18 cellular contexts compared by ENCODE assay signal in the genomic region with DNA sequence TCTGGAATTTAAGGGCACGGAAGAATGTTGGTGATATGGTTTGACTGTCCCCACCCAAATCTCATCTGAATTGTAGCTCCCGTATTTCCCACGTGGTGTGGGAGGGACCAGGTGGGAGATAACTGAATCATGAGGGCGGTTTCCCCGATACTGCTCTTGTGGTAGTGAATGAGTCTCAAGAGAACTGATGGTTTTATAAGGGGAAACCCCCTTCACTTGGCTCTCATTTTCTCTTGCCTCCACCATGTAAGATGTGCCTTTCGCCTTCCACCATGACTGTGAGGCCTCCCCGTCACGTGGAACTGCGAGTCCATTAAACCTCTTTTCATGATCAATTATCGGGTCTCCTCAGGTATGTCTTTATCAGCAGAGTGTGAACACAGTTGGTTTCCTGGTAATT. TPM values are rescaled to one million over a fixed set of nuclear protein-coding genes. Genes with fewer than 3 reads are reported as not detected.
DNase-seq lines count a peak whose midpoint lies in the region; ATAC-seq, FAIRE-seq and TF ChIP-seq lines count a peak whose summit lies in the region.
"Had no signal": no experiment of that assay in that cellular context is flagged by ENCODE, and none has a peak within 500 bp of the region (broad histone marks: within the 10 kb centered on the region; RNA-seq: fewer than 3 reads in every experiment).

No MANE protein-coding gene starts in this region.

- intact Hi-C loops in GM12878 (cut with micrococcal nuclease; ENCODE audit: unreplicated experiment) = loop anchor here (10.0 kb wide), 1 partner anchor 168 kb away; a partner anchor contains a TSS
- intact Hi-C loops in posterior vena cava (cut with DNase I) = no loop called here

- H3K9me3 ChIP-seq in BLaER1 (peaks cover 34% of the 10 kb centered on the region), GM12878 (replicated peaks; ENCODE audit: control insufficient read depth, insufficient read depth, low read length) (peaks cover 21% of the 10 kb centered on the region)

- H2AFZ ChIP-seq in GM12878 (ENCODE audit: control insufficient read depth, low read depth, low read length) = peak overlapping the region; percentile 42

- in situ Hi-C loops in GM12878 (cut with MboI) = no loop called here

- no peak for TF ChIP-seq EP300 in GM12878 (IDR thresholded peaks at IDR 0.05; ENCODE audit: borderline replicate concordance in 1 of 2, control insufficient read depth in 1 of 2, low read depth in 2 of 2, low read length in 2 of 2)

- H3K27ac ChIP-seq in BLaER1 (no peak overlapping the region), GM12878 (ENCODE audit: control insufficient read depth, insufficient read depth) (no peak overlapping the region)

- SMC1A ChIA-PET in GM12878 (lab: Charles Lee; ENCODE audit: uncharacterized antibody, unreplicated experiment) = no interaction called here

- 0 out of 3 replicates have a peak, but pooled peaks have one; percentile 6 for ATAC-seq in GM12878
- ATAC-seq: GM23338 had no signal

- no peaks in the 10 kb centered on the region for H3K79me2 ChIP-seq in GM12878 (ENCODE audit: control insufficient read depth, insufficient read depth, low read length)

- TF ChIP-seq RAD21 in GM12878 (IDR thresholded peaks at IDR 0.05; ENCODE audit: insufficient read depth, low read depth, low read length) = no peak

- TF ChIP-seq CTCF in GM12878 (IDR thresholded peaks at IDR 0.05 in 2 of 3, conservative IDR thresholded peaks at IDR 0.05 in 1 of 3; ENCODE audit: control insufficient read depth in 2 of 3, extremely low read depth in 1 of 3, insufficient read depth in 1 of 3, low read depth in 3 of 3, low read length in 3 of 3) = no peak
- TF ChIP-seq CTCF in D721Med (IDR thresholded peaks at IDR 0.05; ENCODE audit: insufficient read depth, missing control alignments) = no peak

- CTCF ChIA-PET in GM12878 (lab: Yijun Ruan, JAX) = no interaction called here

- H3K27me3 ChIP-seq in BLaER1 (no peaks in the 10 kb centered on the region), GM12878 (replicated peaks in 1 of 2; ENCODE audit: control insufficient read depth in 2 of 2, insufficient read depth in 2 of 2, low read length in 1 of 2) (no peaks in the 10 kb centered on the region)

- DNase-seq in GM18507 (ENCODE audit: extremely low spot score, insufficient read length, low read depth) = no peak
- DNase-seq in GM12878 (ENCODE audit: low read depth, low spot score) = no peak
- DNase-seq in posterior vena cava (ENCODE audit: low spot score) = peak; percentile 22
- DNase-seq in hippocampal formation (lab: John Stamatoyannopoulos, UW) = no peak
- DNase-seq in anterior cingulate cortex (lab: John Stamatoyannopoulos, UW) = no peak
- no peak for DNase-seq in D721Med (ENCODE audit: insufficient read length, low spot score)
- no peak for DNase-seq in NCI-H2196 (lab: John Stamatoyannopoulos, UW; ENCODE audit: unreplicated experiment)
- DNase-seq: 8988T; AML-193; C1 segment of cervical spinal cord; CD4-positive, alpha-beta T cell; DMS153; DMS79 treated with DMSO at 0.1 percent for 48 hours; EL; H7 had no signal

- H3K4me2 ChIP-seq in BLaER1 (peak overlapping the region; percentile 16; the same call in 1 of the 2 replicates), GM12878 (ENCODE audit: control insufficient read depth, insufficient read depth) (no peak overlapping the region)
- H3K4me2 ChIP-seq: GM23338 had no signal

- BruUV-seq in GM12878 (replicated peaks; lab: Mats Ljungman, UMichigan) = no TSS peak

- H4K20me1 ChIP-seq in BLaER1 = no peaks in the 10 kb centered on the region
- no peaks in the 10 kb centered on the region for H4K20me1 ChIP-seq in GM12878 (ENCODE audit: control insufficient read depth, insufficient read depth)

- FAIRE-seq in GM18507 (lab: Jason Lieb, UNC) (peak; percentile 62), GM12878 (lab: Jason Lieb, UNC) (peak; percentile 38), D721Med (lab: Jason Lieb, UNC) (no peak)
- FAIRE-seq: G401.6 had no signal

- no peak for TF ChIP-seq POLR2A in GM12878 (IDR thresholded peaks at IDR 0.05; ENCODE audit: low read depth, low read length)

- H3K4me3 ChIP-seq in BLaER1 (no peak overlapping the region), GM12878 (no peak overlapping the region)
- H3K4me3 ChIP-seq: GM23338 had no signal

- POLR2A ChIA-PET in GM12878 (lab: Charles Lee) = no interaction called here

- H3K4me1 ChIP-seq in BLaER1 (peaks cover 14% of the 10 kb centered on the region; the same call in 1 of the 2 replicates), GM12878 (ENCODE audit: control insufficient read depth, insufficient read depth, low read length) (peaks cover 12% of the 10 kb centered on the region)

- H3K9ac ChIP-seq in BLaER1 (no peak overlapping the region), GM12878 (ENCODE audit: control insufficient read depth, insufficient read depth, low read length) (no peak overlapping the region)

- WGBS in GM12878 (ENCODE audit: insufficient coverage, insufficient replicate concordance, low lambda C conversion rate, missing lambda C conversion rate) = 38% methylated on average over 10 of the region's 10 CpGs

- H3K36me3 ChIP-seq in BLaER1 = no peaks in the 10 kb centered on the region
- H3K36me3 ChIP-seq in GM12878 (ENCODE audit: control insufficient read depth in 2 of 2, insufficient read depth in 2 of 2, low read length in 1 of 2) = no peaks in the 10 kb centered on the region

- RAD21 ChIA-PET in GM12878 (lab: Charles Lee; ENCODE audit: unreplicated experiment) = no interaction called here

TF ChIP-seq in GM12878, 131 proteins besides CTCF, POLR2A, EP300 and RAD21 (continues in another document):
- TF ChIP-seq, protein P1, sequence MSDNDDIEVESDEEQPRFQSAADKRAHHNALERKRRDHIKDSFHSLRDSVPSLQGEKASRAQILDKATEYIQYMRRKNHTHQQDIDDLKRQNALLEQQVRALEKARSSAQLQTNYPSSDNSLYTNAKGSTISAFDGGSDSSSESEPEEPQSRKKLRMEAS (IDR thresholded peaks at IDR 0.05; ENCODE audit: low read depth, low read length) = no peak
- no peak for TF ChIP-seq EGR1 (IDR thresholded peaks at IDR 0.05; ENCODE audit: borderline replicate concordance in 1 of 2, low read depth in 2 of 2, low read length in 2 of 2)
- TF ChIP-seq, protein P2, sequence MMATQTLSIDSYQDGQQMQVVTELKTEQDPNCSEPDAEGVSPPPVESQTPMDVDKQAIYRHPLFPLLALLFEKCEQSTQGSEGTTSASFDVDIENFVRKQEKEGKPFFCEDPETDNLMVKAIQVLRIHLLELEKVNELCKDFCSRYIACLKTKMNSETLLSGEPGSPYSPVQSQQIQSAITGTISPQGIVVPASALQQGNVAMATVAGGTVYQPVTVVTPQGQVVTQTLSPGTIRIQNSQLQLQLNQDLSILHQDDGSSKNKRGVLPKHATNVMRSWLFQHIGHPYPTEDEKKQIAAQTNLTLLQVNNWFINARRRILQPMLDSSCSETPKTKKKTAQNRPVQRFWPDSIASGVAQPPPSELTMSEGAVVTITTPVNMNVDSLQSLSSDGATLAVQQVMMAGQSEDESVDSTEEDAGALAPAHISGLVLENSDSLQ (IDR thresholded peaks at IDR 0.05) = no peak
- TF ChIP-seq NFYA (IDR thresholded peaks at IDR 0.05; ENCODE audit: borderline replicate concordance, low read depth, low read length) = no peak
- no peak for TF ChIP-seq SUPT20H (IDR thresholded peaks at IDR 0.05; ENCODE audit: borderline replicate concordance, control insufficient read depth, low read depth, low read length)
- 0 out of 2 replicates have a peak, but pooled peaks have one; percentile 27 for TF ChIP-seq CBFB (IDR thresholded peaks at IDR 0.05; ENCODE audit: low read depth)
- no peak for TF ChIP-seq YBX1 (IDR thresholded peaks at IDR 0.05)
- TF ChIP-seq NR2C2 (IDR thresholded peaks at IDR 0.05; ENCODE audit: borderline replicate concordance, control insufficient read depth, insufficient read length, low read depth) = no peak
- no peak for TF ChIP-seq GATAD2B (conservative IDR thresholded peaks at IDR 0.05; ENCODE audit: low read depth)
- TF ChIP-seq CBX5 (IDR thresholded peaks at IDR 0.05; ENCODE audit: low read depth) = peak; percentile 77; the same call in 1 of the 2 replicates

RNA-seq across cellular contexts. Expression of a gene that starts 25.6 kb away (rescaled TPM):
- 47.4 and 74.2 TPM in 2 replicates for total RNA-seq in GM12878 (2013; cell fraction: nucleolus; rRNA removed)
- total RNA-seq in GM12878 (2014; rRNA removed) (17.6 and 20.7 TPM in 2 replicates), GM12878 (2014; rRNA removed; fragmentation: Illumina TruSeq; extraction: Trizol) (9.0 and 11.3 TPM in 2 replicates), GM12878 (2021) (22.4 and 22.9 TPM in 2 replicates), posterior vena cava (10 to 100 TPM; 16.0 to 18.9 TPM)
- polyA plus RNA-seq in GM12878 (2011; ENCODE audit: low read depth) = 9.9 TPM
- polyA plus RNA-seq in GM12878 (2011; rRNA removed) (20.8 and 22.0 TPM in 2 replicates), GM12878 (2014; fragmentation: Illumina TruSeq; extraction: Trizol) (12.4 and 12.9 TPM in 2 replicates), GM12878 (2014; fragmentation: Nextera tagmentation; extraction: Ambion mirVana) (1 to 10 TPM; 1.7 to 3.3 TPM), GM12878 (2014; rRNA removed) (15.5 and 18.9 TPM in 2 replicates), GM12878 (2016; fragmentation: Nextera tagmentation; extraction: Ambion mirVana) (10 to 100 TPM; 33.5 to 39.5 TPM)
- 38.0 and 38.2 TPM in 2 replicates for polyA plus RNA-seq in GM12878 (2011; cell fraction: cytosol; rRNA removed)
- polyA plus RNA-seq in GM12878 (2011; cell fraction: nucleus; rRNA removed) = 24.8 TPM in 2 replicates
- 22.3 and 28.7 TPM in 2 replicates for polyA plus RNA-seq in GM12878 (2012)
- polyA minus RNA-seq in GM12878 (2011; rRNA and poly(A)+ RNA removed) = 25.2 and 29.1 TPM in 2 replicates
- 9.5 and 9.8 TPM in 2 replicates for polyA minus RNA-seq in GM12878 (2011; cell fraction: cytosol; rRNA and poly(A)+ RNA removed)
- polyA minus RNA-seq in GM12878 (2011; cell fraction: nucleus; rRNA and poly(A)+ RNA removed) = 11.2 and 17.8 TPM in 2 replicates

RNA-seq across cellular contexts. Expression of a gene that starts 25.6 kb away (rescaled TPM):
- 44.8 and 56.2 TPM in 2 replicates for total RNA-seq in GM12878 (2013; cell fraction: nucleolus; rRNA removed)
- 45.6 and 48.9 TPM in 2 replicates for total RNA-seq in GM12878 (2014; rRNA removed)
- total RNA-seq in GM12878 (2014; rRNA removed; fragmentation: Illumina TruSeq; extraction: Trizol) = 33.9 and 40.0 TPM in 2 replicates
- total RNA-seq in GM12878 (2021) = 73.6 and 75.5 TPM in 2 replicates
- polyA plus RNA-seq in GM12878 (2011; ENCODE audit: low read depth) = 11.5 TPM
- polyA plus RNA-seq in GM12878 (2011; rRNA removed) = 24.1 and 32.8 TPM in 2 replicates
- 48.5 and 59.8 TPM in 2 replicates for polyA plus RNA-seq in GM12878 (2011; cell fraction: cytosol; rRNA removed)
- polyA plus RNA-seq in GM12878 (2011; cell fraction: nucleus; rRNA removed) = 14.8 and 27.3 TPM in 2 replicates
- polyA plus RNA-seq in GM12878 (2012) = 24.7 and 27.0 TPM in 2 replicates
- 31.7 and 38.6 TPM in 2 replicates for polyA plus RNA-seq in GM12878 (2014; fragmentation: Illumina TruSeq; extraction: Trizol)
- polyA plus RNA-seq in GM12878 (2014; fragmentation: Nextera tagmentation; extraction: Ambion mirVana) = 1 to 10 TPM; 1.9 to 4.8 TPM
- polyA plus RNA-seq in GM12878 (2014; rRNA removed) = 40.9 and 43.1 TPM in 2 replicates
- 10 to 100 TPM; 47.6 to 48.3 TPM for polyA plus RNA-seq in GM12878 (2016; fragmentation: Nextera tagmentation; extraction: Ambion mirVana)
- 36.8 and 71.4 TPM in 2 replicates for polyA minus RNA-seq in GM12878 (2011; rRNA and poly(A)+ RNA removed)
- 37.2 and 39.3 TPM in 2 replicates for polyA minus RNA-seq in GM12878 (2011; cell fraction: cytosol; rRNA and poly(A)+ RNA removed)
- polyA minus RNA-seq in GM12878 (2011; cell fraction: nucleus; rRNA and poly(A)+ RNA removed) = 9.6 and 22.6 TPM in 2 replicates
- 10 to 100 TPM; 33.4 to 34.1 TPM for total RNA-seq in posterior vena cava
